Comparison of ENCODE assay signal across 14 cellular contexts in the genomic region with DNA sequence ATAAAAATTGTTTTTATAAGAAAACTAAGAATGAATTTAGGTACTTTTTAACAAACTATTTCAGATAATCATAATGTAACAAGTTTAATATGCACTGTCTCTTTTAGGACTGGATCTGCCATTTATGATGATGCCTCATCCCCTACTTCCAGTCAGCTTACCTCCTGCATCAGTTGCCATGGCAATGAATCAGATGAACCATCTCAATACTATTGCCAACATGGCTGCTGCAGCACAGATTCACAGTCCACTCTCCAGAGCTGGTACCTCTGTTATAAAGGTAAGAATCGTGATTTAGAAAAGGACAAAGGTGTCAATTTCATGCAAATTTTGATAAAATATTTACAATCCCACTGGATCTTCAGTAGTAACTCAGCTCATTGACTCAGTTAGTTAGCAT.
DNase-seq lines count a peak whose midpoint lies in the region; ATAC-seq and TF ChIP-seq lines count a peak whose summit lies in the region.
"Had no signal": no experiment of that assay in that cellular context is flagged by ENCODE, and none has a peak within 500 bp of the region (broad histone marks: within the 10 kb centered on the region; RNA-seq: fewer than 3 reads in every experiment).

No MANE protein-coding gene starts in this region.

- no peak for TF ChIP-seq CTCF in WTC11 (IDR thresholded peaks at IDR 0.05)

- ATAC-seq in stimulated activated effector memory CD8-positive, alpha-beta T cell treated with anti-CD3 and anti-CD28 coated beads, Interleukin-12 subunit alpha, Interleukin-12 subunit beta, amount 100 ng/mL, for 72 hours, result no peak
- ATAC-seq in WTC11, result no peak
- ATAC-seq: A549, GM12878, HCT116, HepG2 had no signal

- CTCF ChIA-PET in WTC11 (lab: Charles Lee), result no interaction called here

- no peaks in the 10 kb centered on the region for H3K36me3 Mint-ChIP-seq in stimulated activated effector memory CD8-positive, alpha-beta T cell treated with anti-CD3 and anti-CD28 coated beads, Interleukin-12 subunit alpha, Interleukin-12 subunit beta, amount 100 ng/mL, for 72 hours
- no peaks in the 10 kb centered on the region for H3K36me3 Mint-ChIP-seq in WTC11
- H3K36me3 Mint-ChIP-seq: CD8-positive, alpha-beta memory T cell had no signal

- H3K27me3 Mint-ChIP-seq in WTC11 (ENCODE audit: low read depth), result no peaks in the 10 kb centered on the region

- H3K4me3 Mint-ChIP-seq in stimulated activated effector memory CD8-positive, alpha-beta T cell treated with anti-CD3 and anti-CD28 coated beads, Interleukin-12 subunit alpha, Interleukin-12 subunit beta, amount 100 ng/mL, for 72 hours, result no peak overlapping the region
- H3K4me3 Mint-ChIP-seq in WTC11, result no peak overlapping the region
- H3K4me3 Mint-ChIP-seq: CD8-positive, alpha-beta memory T cell had no signal

- no peaks in the 10 kb centered on the region for H3K4me1 Mint-ChIP-seq in stimulated activated effector memory CD8-positive, alpha-beta T cell treated with anti-CD3 and anti-CD28 coated beads, Interleukin-12 subunit alpha, Interleukin-12 subunit beta, amount 100 ng/mL, for 72 hours
- H3K4me1 Mint-ChIP-seq in WTC11, result peaks cover 10% of the 10 kb centered on the region
- H3K4me1 Mint-ChIP-seq: CD8-positive, alpha-beta memory T cell had no signal

- DNase-seq in Ammon's horn (ENCODE audit: low spot score) (peak; percentile 41), RKO (ENCODE audit: low spot score) (peak; percentile 34), inferior parietal cortex (ENCODE audit: extremely low spot score) (peak; percentile 8), WTC11 (ENCODE audit: low spot score) (no peak), D341Med (ENCODE audit: low spot score) (no peak)
- DNase-seq in stimulated activated effector memory CD8-positive, alpha-beta T cell treated with anti-CD3 and anti-CD28 coated beads, Interleukin-12 subunit alpha, Interleukin-12 subunit beta, amount 100 ng/mL, for 72 hours (ENCODE audit: low spot score in 2 of 2), result no peak
- DNase-seq: Caco-2; CD8-positive, alpha-beta memory T cell; DMS79; GM23248 had no signal

- peaks cover 5% of the 10 kb centered on the region for H3K9me3 Mint-ChIP-seq in stimulated activated effector memory CD8-positive, alpha-beta T cell treated with anti-CD3 and anti-CD28 coated beads, Interleukin-12 subunit alpha, Interleukin-12 subunit beta, amount 100 ng/mL, for 72 hours
- no peaks in the 10 kb centered on the region for H3K9me3 Mint-ChIP-seq in WTC11

- H3K27ac Mint-ChIP-seq in stimulated activated effector memory CD8-positive, alpha-beta T cell treated with anti-CD3 and anti-CD28 coated beads, Interleukin-12 subunit alpha, Interleukin-12 subunit beta, amount 100 ng/mL, for 72 hours, result peak overlapping the region; percentile 38
- H3K27ac Mint-ChIP-seq in WTC11, result no peak overlapping the region
- H3K27ac Mint-ChIP-seq: CD8-positive, alpha-beta memory T cell had no signal

- POLR2A ChIA-PET in WTC11 (lab: Charles Lee), result no interaction called here

TF ChIP-seq in WTC11, 78 proteins besides CTCF, POLR2A, EP300 and RAD21:
- TF ChIP-seq FOXJ3 (CRISPR knock-in tag; IDR thresholded peaks at IDR 0.05; ENCODE audit: borderline replicate concordance), result no peak
- TF ChIP-seq, protein P1, sequence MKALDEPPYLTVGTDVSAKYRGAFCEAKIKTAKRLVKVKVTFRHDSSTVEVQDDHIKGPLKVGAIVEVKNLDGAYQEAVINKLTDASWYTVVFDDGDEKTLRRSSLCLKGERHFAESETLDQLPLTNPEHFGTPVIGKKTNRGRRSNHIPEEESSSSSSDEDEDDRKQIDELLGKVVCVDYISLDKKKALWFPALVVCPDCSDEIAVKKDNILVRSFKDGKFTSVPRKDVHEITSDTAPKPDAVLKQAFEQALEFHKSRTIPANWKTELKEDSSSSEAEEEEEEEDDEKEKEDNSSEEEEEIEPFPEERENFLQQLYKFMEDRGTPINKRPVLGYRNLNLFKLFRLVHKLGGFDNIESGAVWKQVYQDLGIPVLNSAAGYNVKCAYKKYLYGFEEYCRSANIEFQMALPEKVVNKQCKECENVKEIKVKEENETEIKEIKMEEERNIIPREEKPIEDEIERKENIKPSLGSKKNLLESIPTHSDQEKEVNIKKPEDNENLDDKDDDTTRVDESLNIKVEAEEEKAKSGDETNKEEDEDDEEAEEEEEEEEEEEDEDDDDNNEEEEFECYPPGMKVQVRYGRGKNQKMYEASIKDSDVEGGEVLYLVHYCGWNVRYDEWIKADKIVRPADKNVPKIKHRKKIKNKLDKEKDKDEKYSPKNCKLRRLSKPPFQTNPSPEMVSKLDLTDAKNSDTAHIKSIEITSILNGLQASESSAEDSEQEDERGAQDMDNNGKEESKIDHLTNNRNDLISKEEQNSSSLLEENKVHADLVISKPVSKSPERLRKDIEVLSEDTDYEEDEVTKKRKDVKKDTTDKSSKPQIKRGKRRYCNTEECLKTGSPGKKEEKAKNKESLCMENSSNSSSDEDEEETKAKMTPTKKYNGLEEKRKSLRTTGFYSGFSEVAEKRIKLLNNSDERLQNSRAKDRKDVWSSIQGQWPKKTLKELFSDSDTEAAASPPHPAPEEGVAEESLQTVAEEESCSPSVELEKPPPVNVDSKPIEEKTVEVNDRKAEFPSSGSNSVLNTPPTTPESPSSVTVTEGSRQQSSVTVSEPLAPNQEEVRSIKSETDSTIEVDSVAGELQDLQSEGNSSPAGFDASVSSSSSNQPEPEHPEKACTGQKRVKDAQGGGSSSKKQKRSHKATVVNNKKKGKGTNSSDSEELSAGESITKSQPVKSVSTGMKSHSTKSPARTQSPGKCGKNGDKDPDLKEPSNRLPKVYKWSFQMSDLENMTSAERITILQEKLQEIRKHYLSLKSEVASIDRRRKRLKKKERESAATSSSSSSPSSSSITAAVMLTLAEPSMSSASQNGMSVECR (CRISPR knock-in tag; IDR thresholded peaks at IDR 0.05; ENCODE audit: borderline replicate concordance), result no peak
- TF ChIP-seq EMX1 (CRISPR knock-in tag; IDR thresholded peaks at IDR 0.05), result no peak
- TF ChIP-seq, protein P2, sequence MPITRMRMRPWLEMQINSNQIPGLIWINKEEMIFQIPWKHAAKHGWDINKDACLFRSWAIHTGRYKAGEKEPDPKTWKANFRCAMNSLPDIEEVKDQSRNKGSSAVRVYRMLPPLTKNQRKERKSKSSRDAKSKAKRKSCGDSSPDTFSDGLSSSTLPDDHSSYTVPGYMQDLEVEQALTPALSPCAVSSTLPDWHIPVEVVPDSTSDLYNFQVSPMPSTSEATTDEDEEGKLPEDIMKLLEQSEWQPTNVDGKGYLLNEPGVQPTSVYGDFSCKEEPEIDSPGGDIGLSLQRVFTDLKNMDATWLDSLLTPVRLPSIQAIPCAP (CRISPR knock-in tag; IDR thresholded peaks at IDR 0.05), result no peak
- TF ChIP-seq, protein P3, sequence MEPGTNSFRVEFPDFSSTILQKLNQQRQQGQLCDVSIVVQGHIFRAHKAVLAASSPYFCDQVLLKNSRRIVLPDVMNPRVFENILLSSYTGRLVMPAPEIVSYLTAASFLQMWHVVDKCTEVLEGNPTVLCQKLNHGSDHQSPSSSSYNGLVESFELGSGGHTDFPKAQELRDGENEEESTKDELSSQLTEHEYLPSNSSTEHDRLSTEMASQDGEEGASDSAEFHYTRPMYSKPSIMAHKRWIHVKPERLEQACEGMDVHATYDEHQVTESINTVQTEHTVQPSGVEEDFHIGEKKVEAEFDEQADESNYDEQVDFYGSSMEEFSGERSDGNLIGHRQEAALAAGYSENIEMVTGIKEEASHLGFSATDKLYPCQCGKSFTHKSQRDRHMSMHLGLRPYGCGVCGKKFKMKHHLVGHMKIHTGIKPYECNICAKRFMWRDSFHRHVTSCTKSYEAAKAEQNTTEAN (CRISPR knock-in tag; IDR thresholded peaks at IDR 0.05), result no peak
- no peak for TF ChIP-seq ZNF121 (CRISPR knock-in tag; IDR thresholded peaks at IDR 0.05)

Comparison
In these comparisons a context has a peak if more than half of its experiments do, and no peak if none do; other contexts are left out.
1. DNase-seq: peak in Ammon's horn (single experiment), RKO (single experiment) and inferior parietal cortex (single experiment); none in stimulated activated effector memory CD8-positive, alpha-beta T cell treated with anti-CD3 and anti-CD28 coated beads, Interleukin-12 subunit alpha, Interleukin-12 subunit beta, amount 100 ng/mL, for 72 hours (0 of 2), WTC11 (single experiment) and D341Med (single experiment).